ENCODE assay signal across 28 cellular contexts in genomic region chr7:157396316-157397035, GRCh38. TPM values are rescaled to one million over a fixed set of nuclear protein-coding genes. Genes with fewer than 3 reads are reported as not detected.
DNase-seq lines count a peak whose midpoint lies in the region; ATAC-seq, FAIRE-seq and TF ChIP-seq lines count a peak whose summit lies in the region.
"Had no signal": no experiment of that assay in that cellular context is flagged by ENCODE, and none has a peak within 500 bp of the region (broad histone marks: within the 10 kb centered on the region; RNA-seq: fewer than 3 reads in every experiment).

No MANE protein-coding gene starts in this region.

- H3K27me3 Mint-ChIP-seq in astrocyte (ENCODE audit: low read depth, unreplicated experiment) (no peaks in the 10 kb centered on the region), mesothelial cell of epicardium (ENCODE audit: low read depth) (no peaks in the 10 kb centered on the region)
- H3K27me3 Mint-ChIP-seq: memory B cell; natural killer cell treated with Interleukin-12 subunit alpha and Interleukin-12 subunit beta and Interleukin-15 and Interleukin-18, amount 100 ng/mL, for 72 hours; progenitor cell of endocrine pancreas had no signal

- ATAC-seq in left cardiac atrium (no peak), GM18868 (IDR thresholded peaks at IDR 0.05; ENCODE audit: unreplicated experiment) (no peak), GM21723 (IDR thresholded peaks at IDR 0.05; ENCODE audit: unreplicated experiment) (no peak)
- ATAC-seq: foreskin keratinocyte; natural killer cell treated with Interleukin-12 subunit alpha and Interleukin-12 subunit beta and Interleukin-15 and Interleukin-18, amount 100 ng/mL, for 72 hours had no signal

- H3K27ac Mint-ChIP-seq in astrocyte (ENCODE audit: unreplicated experiment), result peak overlapping the region; percentile 18
- peak overlapping the region; percentile 61 for H3K27ac Mint-ChIP-seq in mesothelial cell of epicardium
- H3K27ac Mint-ChIP-seq: activated naive CD4-positive, alpha-beta T cell treated with anti-CD3 and anti-CD28 coated beads for 36 hours; memory B cell; natural killer cell treated with Interleukin-12 subunit alpha and Interleukin-12 subunit beta and Interleukin-15 and Interleukin-18, amount 100 ng/mL, for 72 hours; progenitor cell of endocrine pancreas had no signal

- H3K4me2 ChIP-seq in astrocyte (ENCODE audit: low read length), result no peak overlapping the region

- H3K4me1 Mint-ChIP-seq in astrocyte (ENCODE audit: low read depth, unreplicated experiment) (peaks cover 35% of the 10 kb centered on the region), mesothelial cell of epicardium (peaks cover 17% of the 10 kb centered on the region)

- H3K4me3 Mint-ChIP-seq in astrocyte (ENCODE audit: unreplicated experiment), result no peak overlapping the region
- H3K4me3 Mint-ChIP-seq in mesothelial cell of epicardium, result no peak overlapping the region
- H3K4me3 Mint-ChIP-seq: activated naive CD4-positive, alpha-beta T cell treated with anti-CD3 and anti-CD28 coated beads for 36 hours; memory B cell; natural killer cell treated with Interleukin-12 subunit alpha and Interleukin-12 subunit beta and Interleukin-15 and Interleukin-18, amount 100 ng/mL, for 72 hours had no signal

- H4K20me1 ChIP-seq in astrocyte (ENCODE audit: insufficient read depth, low read length), result peaks cover 78% of the 10 kb centered on the region

- intact Hi-C loops in cardiac septum (cut with DNase I) (no loop called here), left cardiac atrium (cut with DNase I) (loop anchor here in 1 of 2 donors (10.0 kb wide), 1 partner anchor 122 kb away; no protein-coding TSS in a partner anchor), tibial artery (cut with DNase I; ENCODE audit: low total_unique reads) (no loop called here)

- no peak overlapping the region for H3K9ac ChIP-seq in astrocyte (ENCODE audit: low read length)

- H3K27ac ChIP-seq in astrocyte (ENCODE audit: low read depth, low read length) (no peak overlapping the region), tibial artery (peak overlapping the region; percentile 64 to 67)
- H3K27ac ChIP-seq: C4-2B, foreskin keratinocyte had no signal

- H3K27me3 ChIP-seq in astrocyte (ENCODE audit: insufficient read depth, low read length), result no peaks in the 10 kb centered on the region
- H3K27me3 ChIP-seq in tibial artery, result no peaks in the 10 kb centered on the region
- H3K27me3 ChIP-seq: foreskin keratinocyte, spleen, uterus had no signal

- H3K4me1 ChIP-seq in astrocyte (ENCODE audit: insufficient read depth, low read length) (peaks cover 12% of the 10 kb centered on the region), tibial artery (peaks cover 0 to 48% (median 23%) of the 10 kb centered on the region in 4 donors)

- no peak overlapping the region for H2AFZ ChIP-seq in astrocyte (ENCODE audit: low read depth, low read length)

- H3K36me3 Mint-ChIP-seq in astrocyte (ENCODE audit: low read depth, unreplicated experiment) (peaks cover 14% of the 10 kb centered on the region), mesothelial cell of epicardium (peaks cover 28% of the 10 kb centered on the region)
- H3K36me3 Mint-ChIP-seq: natural killer cell treated with Interleukin-12 subunit alpha and Interleukin-12 subunit beta and Interleukin-15 and Interleukin-18, amount 100 ng/mL, for 72 hours had no signal

- peaks cover 80% of the 10 kb centered on the region for H3K79me2 ChIP-seq in astrocyte (ENCODE audit: insufficient read depth, low read length)

- no peaks in the 10 kb centered on the region for H3K9me3 ChIP-seq in astrocyte (ENCODE audit: insufficient read depth, low read depth, low read length)
- H3K9me3 ChIP-seq in tibial artery, result no peaks in the 10 kb centered on the region
- H3K9me3 ChIP-seq: spleen, uterus had no signal

- no peak for FAIRE-seq in astrocyte (lab: Jason Lieb, UNC)

- no peak overlapping the region for H3K4me3 ChIP-seq in astrocyte (ENCODE audit: insufficient read depth, low read depth, low read length)
- H3K4me3 ChIP-seq in tibial artery, result no peak overlapping the region
- H3K4me3 ChIP-seq: spleen, uterus had no signal

- DNase-seq in cardiac septum (ENCODE audit: low spot score) (peak; percentile 61), left cardiac atrium (no peak), astrocyte (ENCODE audit: low read depth) (no peak), mesothelial cell of epicardium (ENCODE audit: low spot score in 2 of 2, unreplicated experiment in 2 of 2) (no peak), tibial artery (no peak)
- DNase-seq in stimulated activated CD4-positive, alpha-beta T cell treated with anti-CD3 and anti-CD28 coated beads, Interleukin-2, amount 100 ng/mL, for 24 hours, result no peak
- DNase-seq: ACHN; activated CD4-positive, alpha-beta T cell treated with anti-CD3 and anti-CD28 coated beads, Interleukin-2, amount 50 U/mL, for 48 hours; activated naive CD4-positive, alpha-beta T cell treated with anti-CD3 and anti-CD28 coated beads for 36 hours; activated T-cell treated with anti-CD3 and anti-CD28 coated beads for 4 hours; amygdala; central memory CD4-positive, alpha-beta T cell; DMS 273 treated with DMSO at 0.1 percent for 48 hours; erythroblast; foreskin keratinocyte; islet precursor cell; KBM-7; NCI-H1694; NCI-H82; SIG-M5; spleen; uterus had no signal

- peaks cover 16% of the 10 kb centered on the region for H3K36me3 ChIP-seq in astrocyte (ENCODE audit: insufficient read depth, low read length)
- H3K36me3 ChIP-seq in tibial artery, result peaks cover 7 to 44% (median 20%) of the 10 kb centered on the region in 3 donors
- H3K36me3 ChIP-seq: uterus had no signal

- peaks cover 2% of the 10 kb centered on the region for H3K9me3 Mint-ChIP-seq in astrocyte (ENCODE audit: unreplicated experiment)
- no peaks in the 10 kb centered on the region for H3K9me3 Mint-ChIP-seq in mesothelial cell of epicardium
- H3K9me3 Mint-ChIP-seq: activated naive CD4-positive, alpha-beta T cell treated with anti-CD3 and anti-CD28 coated beads for 36 hours; memory B cell; natural killer cell treated with Interleukin-12 subunit alpha and Interleukin-12 subunit beta and Interleukin-15 and Interleukin-18, amount 100 ng/mL, for 72 hours had no signal

- no peak for TF ChIP-seq CTCF in astrocyte (IDR thresholded peaks at IDR 0.05; ENCODE audit: insufficient read depth, low read depth, low read length)
- TF ChIP-seq CTCF in mesothelial cell of epicardium (IDR thresholded peaks at IDR 0.05; ENCODE audit: unreplicated experiment), result no peak
- no peak for TF ChIP-seq CTCF in tibial artery (IDR thresholded peaks at IDR 0.05)

RNA-seq across cellular contexts. Expression of gene DNAJB6, which starts 59.7 kb away (rescaled TPM):
- total RNA-seq in cardiac septum, result 171 TPM
- total RNA-seq in left cardiac atrium, result 100 to 1,000 TPM; 158 to 159 TPM
- total RNA-seq in astrocyte, result 158 and 179 TPM in 2 replicates
- total RNA-seq in mesothelial cell of epicardium, result 104 to 115 TPM (median 110 TPM) in 3 replicates
